ENCODE assay signal across 10 cellular contexts in genomic region chr15:74799255-74799842, GRCh38. TPM values are rescaled to one million over a fixed set of nuclear protein-coding genes. Genes with fewer than 3 reads are reported as not detected.
DNase-seq lines count a peak whose midpoint lies in the region; ATAC-seq lines count a peak whose summit lies in the region.
"Had no signal": no experiment of that assay in that cellular context is flagged by ENCODE, and none has a peak within 500 bp of the region (broad histone marks: within the 10 kb centered on the region; RNA-seq: fewer than 3 reads in every experiment).

No MANE protein-coding gene starts in this region.

- peak in 1 of 5 donors; percentile 36 for DNase-seq in CD8-positive, alpha-beta memory T cell
- no peak for DNase-seq in T-helper 2 cell treated with Interferon-gamma antibody and Interleukin-4, amounts not matched to agents 5 μg/mL and 100 μg/mL, for 36 hours (ENCODE audit: low spot score)
- DNase-seq in memory B cell (ENCODE audit: low spot score in 2 of 2) (no peak), mucosa of gallbladder (ENCODE audit: low spot score) (no peak), SKM-1 treated with dmso at 0.1 percent for 144 hours (lab: John Stamatoyannopoulos, UW; ENCODE audit: unreplicated experiment) (no peak), cerebellar cortex (ENCODE audit: low spot score) (no peak)

- H3K4me1 ChIP-seq in CD8-positive, alpha-beta memory T cell (ENCODE audit: insufficient read depth, low read length): peaks cover 63% of the 10 kb centered on the region

- no peaks in the 10 kb centered on the region for H3K27me3 ChIP-seq in CD8-positive, alpha-beta memory T cell (ENCODE audit: insufficient read depth, low read length, poor library complexity, severe bottlenecking)

- no peaks in the 10 kb centered on the region for H3K27me3 Mint-ChIP-seq in CD8-positive, alpha-beta memory T cell
- no peaks in the 10 kb centered on the region for H3K27me3 Mint-ChIP-seq in T-helper 2 cell treated with Interferon-gamma antibody and Interleukin-4, amounts not matched to agents 5 μg/mL and 100 μg/mL, for 36 hours (ENCODE audit: low read depth)
- no peaks in the 10 kb centered on the region for H3K27me3 Mint-ChIP-seq in memory B cell

- peak overlapping the region; percentile 65 for H3K27ac ChIP-seq in CD8-positive, alpha-beta memory T cell (ENCODE audit: low read depth, low read length)

- H3K36me3 Mint-ChIP-seq in CD8-positive, alpha-beta memory T cell: peaks cover 4 to 80% (median 6%) of the 10 kb centered on the region in 3 donors
- H3K36me3 Mint-ChIP-seq in T-helper 2 cell treated with Interferon-gamma antibody and Interleukin-4, amounts not matched to agents 5 μg/mL and 100 μg/mL, for 36 hours (ENCODE audit: low read depth): peaks cover 59% of the 10 kb centered on the region
- peaks cover 24% of the 10 kb centered on the region for H3K36me3 Mint-ChIP-seq in memory B cell

- peaks cover 50% of the 10 kb centered on the region for H3K36me3 ChIP-seq in CD8-positive, alpha-beta memory T cell (ENCODE audit: insufficient read depth, low read length)

- no peaks in the 10 kb centered on the region for H3K9me3 ChIP-seq in CD8-positive, alpha-beta memory T cell (ENCODE audit: low read length)

- ATAC-seq in GM19035 (IDR thresholded peaks at IDR 0.05; ENCODE audit: unreplicated experiment) (peak; percentile 16), memory B cell (ENCODE audit: low read depth) (peak; percentile 27), GM21360 (IDR thresholded peaks at IDR 0.05; ENCODE audit: unreplicated experiment) (no peak)

- H3K27ac Mint-ChIP-seq in CD8-positive, alpha-beta memory T cell: peak overlapping the region; percentile 79 to 97 (median 94)
- H3K27ac Mint-ChIP-seq in T-helper 2 cell treated with Interferon-gamma antibody and Interleukin-4, amounts not matched to agents 5 μg/mL and 100 μg/mL, for 36 hours: peak overlapping the region; percentile 77
- peak overlapping the region; percentile 97 for H3K27ac Mint-ChIP-seq in memory B cell

- peak overlapping the region; percentile 32 for H3K4me3 ChIP-seq in CD8-positive, alpha-beta memory T cell (ENCODE audit: low read length)

- peak overlapping the region in 3 of 7 donors; percentile 22 to 48 (median 24) for H3K4me3 Mint-ChIP-seq in CD8-positive, alpha-beta memory T cell
- H3K4me3 Mint-ChIP-seq in T-helper 2 cell treated with Interferon-gamma antibody and Interleukin-4, amounts not matched to agents 5 μg/mL and 100 μg/mL, for 36 hours: no peak overlapping the region
- peak overlapping the region; percentile 59 for H3K4me3 Mint-ChIP-seq in memory B cell

- no peaks in the 10 kb centered on the region for H3K9me3 Mint-ChIP-seq in CD8-positive, alpha-beta memory T cell
- no peaks in the 10 kb centered on the region for H3K9me3 Mint-ChIP-seq in T-helper 2 cell treated with Interferon-gamma antibody and Interleukin-4, amounts not matched to agents 5 μg/mL and 100 μg/mL, for 36 hours
- no peaks in the 10 kb centered on the region for H3K9me3 Mint-ChIP-seq in memory B cell

- CTCF ChIA-PET in CD8-positive, alpha-beta memory T cell (lab: Charles Lee): interaction anchor here (0.6 to 15.8 kb wide), 15 partner anchors 9 to 189 kb away, joined by 3 to 1086 read pairs (median 7); partner anchors contain the start of gene CSK

- H3K4me1 Mint-ChIP-seq in CD8-positive, alpha-beta memory T cell: peaks cover 46 to 57% (median 54%) of the 10 kb centered on the region in 3 donors
- H3K4me1 Mint-ChIP-seq in T-helper 2 cell treated with Interferon-gamma antibody and Interleukin-4, amounts not matched to agents 5 μg/mL and 100 μg/mL, for 36 hours (ENCODE audit: low read depth): peaks cover 37% of the 10 kb centered on the region
- H3K4me1 Mint-ChIP-seq in memory B cell: peaks cover 48% of the 10 kb centered on the region

- POLR2A ChIA-PET in CD8-positive, alpha-beta memory T cell (lab: Charles Lee): interaction anchor here (0.6 to 2.4 kb wide), 7 partner anchors 9 to 30 kb away, joined by 3 to 13 read pairs (median 6); partner anchors contain the start of gene CSK

RNA-seq across cellular contexts. Expression of gene LMAN1L, which starts 13.3 kb away (rescaled TPM):
- total RNA-seq in CD8-positive, alpha-beta memory T cell: under 1 TPM in 1 of 2 experiments, not detected in 1; 0.27 TPM
- polyA plus RNA-seq in CD8-positive, alpha-beta memory T cell: not detected
- total RNA-seq in mucosa of gallbladder: not detected
- total RNA-seq: fibroblast of lung had no signal
- polyA plus RNA-seq: fibroblast of lung, neural cell had no signal

RNA-seq across cellular contexts. Expression of gene CSK, which starts 17.5 kb away (rescaled TPM):
- total RNA-seq in CD8-positive, alpha-beta memory T cell: 100 to 1,000 TPM; 288 to 294 TPM
- 154 TPM for polyA plus RNA-seq in CD8-positive, alpha-beta memory T cell
- total RNA-seq in mucosa of gallbladder: 74.2 TPM

RNA-seq across cellular contexts. Expression of gene CPLX3, which starts 27.1 kb away (rescaled TPM):
- not detected for total RNA-seq in CD8-positive, alpha-beta memory T cell
- not detected for polyA plus RNA-seq in CD8-positive, alpha-beta memory T cell
- total RNA-seq in mucosa of gallbladder: not detected
- total RNA-seq: fibroblast of lung had no signal
- polyA plus RNA-seq: fibroblast of lung had no signal

RNA-seq across cellular contexts. Expression of gene ULK3, which starts 43.6 kb away (rescaled TPM):
- total RNA-seq in CD8-positive, alpha-beta memory T cell: 10 to 100 TPM; 53.9 to 60.1 TPM
- polyA plus RNA-seq in CD8-positive, alpha-beta memory T cell: 43.1 TPM
- 42.1 TPM for total RNA-seq in mucosa of gallbladder

RNA-seq across cellular contexts. Expression of gene CYP1A2, which starts 50.7 kb away (rescaled TPM):
- not detected for total RNA-seq in CD8-positive, alpha-beta memory T cell
- not detected for polyA plus RNA-seq in CD8-positive, alpha-beta memory T cell
- 0.14 TPM for total RNA-seq in mucosa of gallbladder
- total RNA-seq: fibroblast of lung had no signal
- polyA plus RNA-seq: fibroblast of lung, neural cell had no signal
